Comparison of ENCODE assay signal across 1 cellular context in the genomic region with DNA sequence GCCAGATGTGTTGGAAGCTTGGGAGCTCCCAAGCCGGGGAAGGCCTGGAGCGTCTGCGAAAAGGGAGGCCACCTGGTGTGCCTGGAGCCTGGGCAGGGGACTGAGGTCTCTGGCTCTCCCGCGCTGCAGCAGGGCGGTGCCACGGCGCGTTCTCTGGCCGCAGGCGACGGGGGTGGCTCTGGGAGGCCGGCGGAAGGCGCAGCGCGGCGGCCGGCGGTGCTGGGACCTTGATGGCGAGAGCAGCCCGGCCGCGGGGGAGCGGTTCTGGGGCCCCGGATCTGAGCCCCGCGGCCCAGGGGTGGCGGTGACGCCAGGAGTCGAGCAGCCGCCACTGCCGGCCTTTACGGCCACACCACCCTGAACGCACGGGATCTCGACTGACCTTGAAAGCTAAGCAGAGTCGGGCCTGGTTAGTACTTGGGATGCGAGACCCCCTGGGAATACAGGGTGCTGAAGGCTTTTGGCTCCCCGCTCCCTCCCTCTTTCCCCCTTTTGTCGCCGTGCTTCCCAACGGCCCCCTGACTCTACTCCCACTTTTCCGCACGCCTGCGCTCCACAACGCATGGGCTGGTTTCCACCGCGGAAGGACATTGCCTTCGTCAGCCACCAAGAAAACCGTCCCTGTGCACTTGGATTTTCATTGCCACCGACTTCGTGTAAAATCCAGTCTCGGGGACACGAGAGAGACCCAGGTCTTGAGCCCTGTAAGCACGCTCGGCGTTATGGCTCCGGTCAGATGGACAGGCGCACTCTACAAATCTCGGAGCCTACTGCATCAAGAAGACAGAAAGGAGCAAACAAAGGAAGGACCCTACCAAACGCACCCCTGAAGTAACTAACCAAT.
TF ChIP-seq lines count a peak whose summit lies in the region.

No MANE protein-coding gene starts in this region.

TF ChIP-seq in SK-N-SH, 30 proteins besides CTCF, POLR2A, EP300 and RAD21 (continued from another document):
- TF ChIP-seq, protein P1, sequence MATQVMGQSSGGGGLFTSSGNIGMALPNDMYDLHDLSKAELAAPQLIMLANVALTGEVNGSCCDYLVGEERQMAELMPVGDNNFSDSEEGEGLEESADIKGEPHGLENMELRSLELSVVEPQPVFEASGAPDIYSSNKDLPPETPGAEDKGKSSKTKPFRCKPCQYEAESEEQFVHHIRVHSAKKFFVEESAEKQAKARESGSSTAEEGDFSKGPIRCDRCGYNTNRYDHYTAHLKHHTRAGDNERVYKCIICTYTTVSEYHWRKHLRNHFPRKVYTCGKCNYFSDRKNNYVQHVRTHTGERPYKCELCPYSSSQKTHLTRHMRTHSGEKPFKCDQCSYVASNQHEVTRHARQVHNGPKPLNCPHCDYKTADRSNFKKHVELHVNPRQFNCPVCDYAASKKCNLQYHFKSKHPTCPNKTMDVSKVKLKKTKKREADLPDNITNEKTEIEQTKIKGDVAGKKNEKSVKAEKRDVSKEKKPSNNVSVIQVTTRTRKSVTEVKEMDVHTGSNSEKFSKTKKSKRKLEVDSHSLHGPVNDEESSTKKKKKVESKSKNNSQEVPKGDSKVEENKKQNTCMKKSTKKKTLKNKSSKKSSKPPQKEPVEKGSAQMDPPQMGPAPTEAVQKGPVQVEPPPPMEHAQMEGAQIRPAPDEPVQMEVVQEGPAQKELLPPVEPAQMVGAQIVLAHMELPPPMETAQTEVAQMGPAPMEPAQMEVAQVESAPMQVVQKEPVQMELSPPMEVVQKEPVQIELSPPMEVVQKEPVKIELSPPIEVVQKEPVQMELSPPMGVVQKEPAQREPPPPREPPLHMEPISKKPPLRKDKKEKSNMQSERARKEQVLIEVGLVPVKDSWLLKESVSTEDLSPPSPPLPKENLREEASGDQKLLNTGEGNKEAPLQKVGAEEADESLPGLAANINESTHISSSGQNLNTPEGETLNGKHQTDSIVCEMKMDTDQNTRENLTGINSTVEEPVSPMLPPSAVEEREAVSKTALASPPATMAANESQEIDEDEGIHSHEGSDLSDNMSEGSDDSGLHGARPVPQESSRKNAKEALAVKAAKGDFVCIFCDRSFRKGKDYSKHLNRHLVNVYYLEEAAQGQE (IDR thresholded peaks at IDR 0.05; ENCODE audit: low read depth, low read length), result no peak
- TF ChIP-seq TAF1 (IDR thresholded peaks at IDR 0.05; ENCODE audit: borderline replicate concordance, low read depth, low read length) (no peak), SMC3 (IDR thresholded peaks at IDR 0.05; ENCODE audit: low read depth, low read length) (no peak), GABPA (IDR thresholded peaks at IDR 0.05; ENCODE audit: low read depth) (no peak), CHD2 (IDR thresholded peaks at IDR 0.05; ENCODE audit: low read length, partially characterized antibody) (no peak), TEAD4 (IDR thresholded peaks at IDR 0.05; ENCODE audit: borderline replicate concordance, insufficient read depth) (no peak), FOXJ3 (CRISPR knock-in tag; IDR thresholded peaks at IDR 0.05) (no peak)
- TF ChIP-seq, protein P2, sequence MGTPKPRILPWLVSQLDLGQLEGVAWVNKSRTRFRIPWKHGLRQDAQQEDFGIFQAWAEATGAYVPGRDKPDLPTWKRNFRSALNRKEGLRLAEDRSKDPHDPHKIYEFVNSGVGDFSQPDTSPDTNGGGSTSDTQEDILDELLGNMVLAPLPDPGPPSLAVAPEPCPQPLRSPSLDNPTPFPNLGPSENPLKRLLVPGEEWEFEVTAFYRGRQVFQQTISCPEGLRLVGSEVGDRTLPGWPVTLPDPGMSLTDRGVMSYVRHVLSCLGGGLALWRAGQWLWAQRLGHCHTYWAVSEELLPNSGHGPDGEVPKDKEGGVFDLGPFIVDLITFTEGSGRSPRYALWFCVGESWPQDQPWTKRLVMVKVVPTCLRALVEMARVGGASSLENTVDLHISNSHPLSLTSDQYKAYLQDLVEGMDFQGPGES (IDR thresholded peaks at IDR 0.05; ENCODE audit: low read depth, low read length), result no peak
TF ChIP-seq in SK-N-SH: peak in this region for 0.
